In the genomic region with DNA sequence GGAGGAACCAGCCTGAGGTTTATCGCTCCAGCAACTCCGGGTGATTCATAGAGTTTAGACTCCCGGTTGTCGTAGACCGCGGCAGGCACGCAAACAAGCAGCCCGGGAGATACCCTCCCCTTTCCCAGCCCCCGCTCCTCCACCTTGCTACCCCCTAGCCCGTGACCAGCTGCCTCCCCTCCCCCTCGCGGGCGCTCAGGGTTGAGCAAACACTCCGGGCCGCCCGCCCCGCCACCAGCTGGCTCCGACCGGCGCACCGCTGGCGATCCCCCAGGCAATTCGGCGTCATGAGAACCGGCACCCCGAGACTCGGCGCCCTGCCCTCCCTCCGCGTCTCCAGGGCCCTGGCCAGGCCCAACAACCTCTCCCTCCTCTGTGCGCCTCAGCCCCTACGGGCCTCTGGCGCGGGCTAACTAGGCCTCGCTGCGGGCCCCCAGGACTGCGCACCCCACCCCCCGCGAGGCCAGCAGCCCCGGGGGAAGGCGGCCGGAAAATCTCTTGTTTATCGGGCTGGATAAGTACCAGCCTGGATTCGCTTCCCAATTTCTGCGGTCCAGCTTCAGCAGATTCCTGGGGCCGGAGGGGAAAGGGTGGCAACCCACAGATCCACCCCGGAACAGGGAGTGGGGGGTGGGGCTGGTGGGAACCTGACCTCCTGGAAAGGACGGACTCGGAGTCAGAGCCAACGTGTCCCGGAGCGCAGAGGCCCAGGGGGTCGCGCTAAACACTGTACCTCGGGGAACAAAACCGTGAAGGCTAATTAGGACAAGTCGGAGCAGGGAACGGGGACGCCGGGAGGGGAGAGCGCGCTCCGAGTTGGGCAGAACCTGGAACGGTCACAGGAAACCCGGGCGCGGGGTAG, we compare ENCODE assay signal across 2 cellular contexts.
TF ChIP-seq lines count a peak whose summit lies in the region.

No MANE protein-coding gene starts in this region.

TF ChIP-seq in SK-N-SH, 30 proteins besides CTCF, POLR2A, EP300 and RAD21 (continued from another document):
- TF ChIP-seq, protein P1, sequence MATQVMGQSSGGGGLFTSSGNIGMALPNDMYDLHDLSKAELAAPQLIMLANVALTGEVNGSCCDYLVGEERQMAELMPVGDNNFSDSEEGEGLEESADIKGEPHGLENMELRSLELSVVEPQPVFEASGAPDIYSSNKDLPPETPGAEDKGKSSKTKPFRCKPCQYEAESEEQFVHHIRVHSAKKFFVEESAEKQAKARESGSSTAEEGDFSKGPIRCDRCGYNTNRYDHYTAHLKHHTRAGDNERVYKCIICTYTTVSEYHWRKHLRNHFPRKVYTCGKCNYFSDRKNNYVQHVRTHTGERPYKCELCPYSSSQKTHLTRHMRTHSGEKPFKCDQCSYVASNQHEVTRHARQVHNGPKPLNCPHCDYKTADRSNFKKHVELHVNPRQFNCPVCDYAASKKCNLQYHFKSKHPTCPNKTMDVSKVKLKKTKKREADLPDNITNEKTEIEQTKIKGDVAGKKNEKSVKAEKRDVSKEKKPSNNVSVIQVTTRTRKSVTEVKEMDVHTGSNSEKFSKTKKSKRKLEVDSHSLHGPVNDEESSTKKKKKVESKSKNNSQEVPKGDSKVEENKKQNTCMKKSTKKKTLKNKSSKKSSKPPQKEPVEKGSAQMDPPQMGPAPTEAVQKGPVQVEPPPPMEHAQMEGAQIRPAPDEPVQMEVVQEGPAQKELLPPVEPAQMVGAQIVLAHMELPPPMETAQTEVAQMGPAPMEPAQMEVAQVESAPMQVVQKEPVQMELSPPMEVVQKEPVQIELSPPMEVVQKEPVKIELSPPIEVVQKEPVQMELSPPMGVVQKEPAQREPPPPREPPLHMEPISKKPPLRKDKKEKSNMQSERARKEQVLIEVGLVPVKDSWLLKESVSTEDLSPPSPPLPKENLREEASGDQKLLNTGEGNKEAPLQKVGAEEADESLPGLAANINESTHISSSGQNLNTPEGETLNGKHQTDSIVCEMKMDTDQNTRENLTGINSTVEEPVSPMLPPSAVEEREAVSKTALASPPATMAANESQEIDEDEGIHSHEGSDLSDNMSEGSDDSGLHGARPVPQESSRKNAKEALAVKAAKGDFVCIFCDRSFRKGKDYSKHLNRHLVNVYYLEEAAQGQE (IDR thresholded peaks at IDR 0.05; ENCODE audit: low read depth, low read length): no peak
- no peak for TF ChIP-seq FOXJ3 (CRISPR knock-in tag; IDR thresholded peaks at IDR 0.05)
- no peak for TF ChIP-seq NFIC (IDR thresholded peaks at IDR 0.05; ENCODE audit: borderline replicate concordance)
- TF ChIP-seq GABPA (IDR thresholded peaks at IDR 0.05; ENCODE audit: low read depth): no peak
- no peak for TF ChIP-seq RCOR1 (IDR thresholded peaks at IDR 0.05; ENCODE audit: low read length)
- TF ChIP-seq TAF1 (IDR thresholded peaks at IDR 0.05; ENCODE audit: borderline replicate concordance, low read depth, low read length): no peak
- TF ChIP-seq JUND (IDR thresholded peaks at IDR 0.05): no peak
- no peak for TF ChIP-seq NRF1 (IDR thresholded peaks at IDR 0.05; ENCODE audit: low read depth, low read length)
- no peak for TF ChIP-seq GATA2 (CRISPR knock-in tag; IDR thresholded peaks at IDR 0.05)

TF ChIP-seq in SK-N-SH treated with all-trans-retinoic acid at 6 μM for 48 hours, 23 proteins besides CTCF, POLR2A, EP300 and RAD21 (continued from another document):
- TF ChIP-seq, protein P2, sequence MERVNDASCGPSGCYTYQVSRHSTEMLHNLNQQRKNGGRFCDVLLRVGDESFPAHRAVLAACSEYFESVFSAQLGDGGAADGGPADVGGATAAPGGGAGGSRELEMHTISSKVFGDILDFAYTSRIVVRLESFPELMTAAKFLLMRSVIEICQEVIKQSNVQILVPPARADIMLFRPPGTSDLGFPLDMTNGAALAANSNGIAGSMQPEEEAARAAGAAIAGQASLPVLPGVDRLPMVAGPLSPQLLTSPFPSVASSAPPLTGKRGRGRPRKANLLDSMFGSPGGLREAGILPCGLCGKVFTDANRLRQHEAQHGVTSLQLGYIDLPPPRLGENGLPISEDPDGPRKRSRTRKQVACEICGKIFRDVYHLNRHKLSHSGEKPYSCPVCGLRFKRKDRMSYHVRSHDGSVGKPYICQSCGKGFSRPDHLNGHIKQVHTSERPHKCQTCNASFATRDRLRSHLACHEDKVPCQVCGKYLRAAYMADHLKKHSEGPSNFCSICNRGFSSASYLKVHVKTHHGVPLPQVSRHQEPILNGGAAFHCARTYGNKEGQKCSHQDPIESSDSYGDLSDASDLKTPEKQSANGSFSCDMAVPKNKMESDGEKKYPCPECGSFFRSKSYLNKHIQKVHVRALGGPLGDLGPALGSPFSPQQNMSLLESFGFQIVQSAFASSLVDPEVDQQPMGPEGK (CRISPR knock-in tag; IDR thresholded peaks at IDR 0.05; ENCODE audit: borderline replicate concordance): no peak
- TF ChIP-seq, protein P3, sequence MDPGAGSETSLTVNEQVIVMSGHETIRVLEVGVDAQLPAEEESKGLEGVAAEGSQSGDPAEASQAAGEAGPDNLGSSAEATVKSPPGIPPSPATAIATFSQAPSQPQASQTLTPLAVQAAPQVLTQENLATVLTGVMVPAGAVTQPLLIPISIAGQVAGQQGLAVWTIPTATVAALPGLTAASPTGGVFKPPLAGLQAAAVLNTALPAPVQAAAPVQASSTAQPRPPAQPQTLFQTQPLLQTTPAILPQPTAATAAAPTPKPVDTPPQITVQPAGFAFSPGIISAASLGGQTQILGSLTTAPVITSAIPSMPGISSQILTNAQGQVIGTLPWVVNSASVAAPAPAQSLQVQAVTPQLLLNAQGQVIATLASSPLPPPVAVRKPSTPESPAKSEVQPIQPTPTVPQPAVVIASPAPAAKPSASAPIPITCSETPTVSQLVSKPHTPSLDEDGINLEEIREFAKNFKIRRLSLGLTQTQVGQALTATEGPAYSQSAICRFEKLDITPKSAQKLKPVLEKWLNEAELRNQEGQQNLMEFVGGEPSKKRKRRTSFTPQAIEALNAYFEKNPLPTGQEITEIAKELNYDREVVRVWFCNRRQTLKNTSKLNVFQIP (CRISPR knock-in tag; IDR thresholded peaks at IDR 0.05; ENCODE audit: borderline replicate concordance, low read depth): no peak
- TF ChIP-seq ISL1 (CRISPR knock-in tag; IDR thresholded peaks at IDR 0.05) (no peak), RARB (CRISPR knock-in tag; IDR thresholded peaks at IDR 0.05) (no peak), ZNF565 (CRISPR knock-in tag; conservative IDR thresholded peaks at IDR 0.05; ENCODE audit: low read depth) (no peak), OSR1 (CRISPR knock-in tag; IDR thresholded peaks at IDR 0.05) (no peak), BACH2 (CRISPR knock-in tag; IDR thresholded peaks at IDR 0.05; ENCODE audit: borderline replicate concordance) (no peak), ARNTL (CRISPR knock-in tag; IDR thresholded peaks at IDR 0.05; ENCODE audit: borderline replicate concordance, low read depth) (no peak), TCF4 (CRISPR knock-in tag; IDR thresholded peaks at IDR 0.05; ENCODE audit: borderline replicate concordance) (no peak), SNAI2 (CRISPR knock-in tag; IDR thresholded peaks at IDR 0.05) (no peak)
